Comparison of ENCODE assay signal across 14 cellular contexts in the genomic region with DNA sequence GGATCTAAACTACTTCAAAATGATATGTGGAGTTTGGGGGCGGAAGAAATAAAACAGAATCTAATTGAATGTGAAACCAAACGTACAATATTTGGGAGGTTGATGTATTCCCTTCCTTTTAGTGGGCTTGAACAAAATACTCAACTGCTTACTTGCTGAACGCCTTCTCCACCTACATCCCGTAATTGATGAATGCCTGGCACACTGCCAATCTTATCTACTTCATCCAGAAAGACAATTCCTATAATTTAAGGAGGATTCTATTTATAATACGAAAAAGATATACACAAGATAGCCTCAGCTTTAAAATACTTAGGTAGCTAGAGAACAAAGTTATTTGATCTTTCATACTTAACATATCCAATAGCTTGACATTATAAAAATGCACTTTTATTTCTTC. TPM values are rescaled to one million over a fixed set of nuclear protein-coding genes. Genes with fewer than 3 reads are reported as not detected.
"Had no signal": no experiment of that assay in that cellular context is flagged by ENCODE, and none has a peak within 500 bp of the region (broad histone marks: within the 10 kb centered on the region; RNA-seq: fewer than 3 reads in every experiment).

No MANE protein-coding gene starts in this region.

- ATAC-seq: esophagus mucosa; heart left ventricle; naive thymus-derived CD4-positive, alpha-beta T cell had no signal

- DNase-seq: dorsolateral prefrontal cortex; effector memory CD4-positive, alpha-beta T cell; heart left ventricle; hippocampal formation; kidney glomerular epithelial cell; mesendoderm; naive thymus-derived CD4-positive, alpha-beta T cell; sigmoid colon; stimulated activated CD4-positive, alpha-beta T cell treated with anti-CD3 and anti-CD28 coated beads, Interleukin-12 subunit alpha, Interleukin-12 subunit beta, amount 100 ng/mL, for 4 hours; stimulated activated naive CD4-positive, alpha-beta T cell treated with Interleukin-2 at 50 U/mL for 16 hours; trophoblast cell had no signal

- H3K27me3 Mint-ChIP-seq: naive thymus-derived CD4-positive, alpha-beta T cell had no signal

- H3K4me3 Mint-ChIP-seq: naive thymus-derived CD4-positive, alpha-beta T cell had no signal

- H3K9me3 Mint-ChIP-seq: naive thymus-derived CD4-positive, alpha-beta T cell had no signal

RNA-seq across cellular contexts. Expression of gene CILP, which starts 54.6 kb away (rescaled TPM):
- total RNA-seq: lung microvascular endothelial cell, pulmonary artery endothelial cell had no signal
